16 cellular contexts compared by ENCODE assay signal in genomic region chr16:85480727-85481101, GRCh38.
DNase-seq lines count a peak whose midpoint lies in the region; ATAC-seq and TF ChIP-seq lines count a peak whose summit lies in the region.
"Had no signal": no experiment of that assay in that cellular context is flagged by ENCODE, and none has a peak within 500 bp of the region (broad histone marks: within the 10 kb centered on the region; RNA-seq: fewer than 3 reads in every experiment).

No MANE protein-coding gene starts in this region.

- H3K27ac ChIP-seq in gastrocnemius medialis (peak overlapping the region in 3 of 4 donors; percentile 5 to 68 (median 57)), esophagus muscularis mucosa (replicated peaks in 1 of 4) (no peak overlapping the region)
- H3K27ac ChIP-seq: 22Rv1, heart right ventricle had no signal

- TF ChIP-seq POLR2A in gastrocnemius medialis (IDR thresholded peaks at IDR 0.05) (no peak), esophagus muscularis mucosa (IDR thresholded peaks at IDR 0.05; ENCODE audit: low read depth) (no peak)

- H3K9me3 ChIP-seq in gastrocnemius medialis = no peaks in the 10 kb centered on the region
- H3K9me3 ChIP-seq in esophagus muscularis mucosa = no peaks in the 10 kb centered on the region
- H3K9me3 ChIP-seq: heart right ventricle had no signal

- WGBS in esophagus muscularis mucosa = 89% methylated on average over 17 of the region's 18 CpGs

- H3K27ac Mint-ChIP-seq in chondrocyte (ENCODE audit: unreplicated experiment) = peak overlapping the region; percentile 65
- H3K27ac Mint-ChIP-seq: CD8-positive, alpha-beta T cell; T-helper 1 cell treated with Interleukin-12 subunit alpha and Interleukin-12 subunit beta and Interleukin-4 antibody, amounts not matched to agents 30 μg/mL and 1 μg/mL, for 36 hours had no signal

- peak; percentile 57 to 71 for ATAC-seq in gastrocnemius medialis
- ATAC-seq: CD8-positive, alpha-beta T cell had no signal

- H3K4me1 ChIP-seq in gastrocnemius medialis (no peaks in the 10 kb centered on the region), esophagus muscularis mucosa (peaks cover 0 to 6% (median 5%) of the 10 kb centered on the region in 4 donors)
- H3K4me1 ChIP-seq: heart right ventricle had no signal

- no peaks in the 10 kb centered on the region for H3K27me3 Mint-ChIP-seq in chondrocyte (ENCODE audit: low read depth)
- H3K27me3 Mint-ChIP-seq: activated naive CD8-positive, alpha-beta T cell treated with anti-CD3 and anti-CD28 coated beads for 36 hours had no signal

- H3K9me3 Mint-ChIP-seq in chondrocyte (ENCODE audit: low read depth) = no peaks in the 10 kb centered on the region
- H3K9me3 Mint-ChIP-seq: activated naive CD8-positive, alpha-beta T cell treated with anti-CD3 and anti-CD28 coated beads for 36 hours; CD8-positive, alpha-beta T cell; natural killer cell treated with Interleukin-12 subunit alpha and Interleukin-12 subunit beta and Interleukin-15 and Interleukin-18, amount 100 ng/mL, for 72 hours; T-helper 1 cell treated with Interleukin-12 subunit alpha and Interleukin-12 subunit beta and Interleukin-4 antibody, amounts not matched to agents 30 μg/mL and 1 μg/mL, for 36 hours had no signal

- in situ Hi-C loops in gastrocnemius medialis (cut with MboI; ENCODE audit: low sequenced_read_pairs in 4 of 4) = no loop called here

- H3K36me3 Mint-ChIP-seq in chondrocyte (ENCODE audit: low read depth) = no peaks in the 10 kb centered on the region
- H3K36me3 Mint-ChIP-seq: activated naive CD8-positive, alpha-beta T cell treated with anti-CD3 and anti-CD28 coated beads for 36 hours; CD8-positive, alpha-beta T cell; natural killer cell treated with Interleukin-12 subunit alpha and Interleukin-12 subunit beta and Interleukin-15 and Interleukin-18, amount 100 ng/mL, for 72 hours had no signal

- DNase-seq in DMS53 (lab: John Stamatoyannopoulos, UW) = peak; percentile 71
- no peak for DNase-seq in DMS53 treated with DMSO at 0.1 percent for 48 hours (lab: John Stamatoyannopoulos, UW; ENCODE audit: unreplicated experiment)
- peak; percentile 48 for DNase-seq in NCI-H1694 treated with DMSO at 0.1 percent for 48 hours (lab: John Stamatoyannopoulos, UW)
- no peak for DNase-seq in chondrocyte (ENCODE audit: low spot score)
- no peak for DNase-seq in gastrocnemius medialis
- DNase-seq in esophagus muscularis mucosa (ENCODE audit: extremely low spot score) = no peak
- no peak for DNase-seq in stimulated activated CD4-positive, alpha-beta T cell treated with anti-CD3 and anti-CD28 coated beads, Interleukin-12 subunit alpha, Interleukin-12 subunit beta, amount 100 ng/mL, for 4 hours
- DNase-seq in mucosa of gallbladder (ENCODE audit: low spot score) = no peak
- DNase-seq: activated CD4-positive, alpha-beta T cell treated with anti-CD3 and anti-CD28 coated beads for 4 hours; activated T-cell treated with anti-CD3 and anti-CD28 coated beads for 4 hours had no signal

- intact Hi-C loops in gastrocnemius medialis (cut with DNase I; ENCODE audit: low total_unique reads) = no loop called here
- intact Hi-C loops in esophagus muscularis mucosa (cut with DNase I) = no loop called here

- no peak for TF ChIP-seq CTCF in chondrocyte (IDR thresholded peaks at IDR 0.05)
- no peak for TF ChIP-seq CTCF in gastrocnemius medialis (IDR thresholded peaks at IDR 0.05 in 4 of 5, conservative IDR thresholded peaks at IDR 0.05 in 1 of 5)
- TF ChIP-seq CTCF in esophagus muscularis mucosa (IDR thresholded peaks at IDR 0.05) = no peak

- no peak overlapping the region for H3K4me3 ChIP-seq in gastrocnemius medialis
- H3K4me3 ChIP-seq in esophagus muscularis mucosa = no peak overlapping the region
- H3K4me3 ChIP-seq: heart right ventricle had no signal

- no peaks in the 10 kb centered on the region for H3K36me3 ChIP-seq in gastrocnemius medialis
- H3K36me3 ChIP-seq in esophagus muscularis mucosa = no peaks in the 10 kb centered on the region
- H3K36me3 ChIP-seq: heart right ventricle had no signal

- H3K4me3 Mint-ChIP-seq in chondrocyte (ENCODE audit: unreplicated experiment) = no peak overlapping the region
- H3K4me3 Mint-ChIP-seq: activated naive CD8-positive, alpha-beta T cell treated with anti-CD3 and anti-CD28 coated beads for 36 hours; CD8-positive, alpha-beta T cell; natural killer cell treated with Interleukin-12 subunit alpha and Interleukin-12 subunit beta and Interleukin-15 and Interleukin-18, amount 100 ng/mL, for 72 hours; T-helper 1 cell treated with Interleukin-12 subunit alpha and Interleukin-12 subunit beta and Interleukin-4 antibody, amounts not matched to agents 30 μg/mL and 1 μg/mL, for 36 hours had no signal

- TF ChIP-seq EP300 in esophagus muscularis mucosa (IDR thresholded peaks at IDR 0.05) = no peak

- H3K4me1 Mint-ChIP-seq in chondrocyte (ENCODE audit: low read depth) = peaks cover 12% of the 10 kb centered on the region
- H3K4me1 Mint-ChIP-seq: activated naive CD8-positive, alpha-beta T cell treated with anti-CD3 and anti-CD28 coated beads for 36 hours had no signal

- H3K27me3 ChIP-seq in gastrocnemius medialis (no peaks in the 10 kb centered on the region), esophagus muscularis mucosa (no peaks in the 10 kb centered on the region)
- H3K27me3 ChIP-seq: heart right ventricle had no signal

Comparison
In these comparisons a context has a peak if more than half of its experiments do, and no peak if none do; other contexts are left out.
1. DNase-seq: peak in DMS53 (single experiment) and NCI-H1694 treated with DMSO at 0.1 percent for 48 hours (single experiment); none in DMS53 treated with DMSO at 0.1 percent for 48 hours (single experiment), chondrocyte (single experiment), gastrocnemius medialis (0 of 2), esophagus muscularis mucosa (single experiment), stimulated activated CD4-positive, alpha-beta T cell treated with anti-CD3 and anti-CD28 coated beads, Interleukin-12 subunit alpha, Interleukin-12 subunit beta, amount 100 ng/mL, for 4 hours (single experiment) and mucosa of gallbladder (single experiment).
2. H3K27ac ChIP-seq: peak in gastrocnemius medialis (3 of 4); none in esophagus muscularis mucosa (0 of 4).